Comparison of ENCODE assay signal across 25 cellular contexts in genomic region chr5:137642091-137642490, GRCh38.
"Had no signal": no experiment of that assay in that cellular context is flagged by ENCODE, and none has a peak within 500 bp of the region (broad histone marks: within the 10 kb centered on the region; RNA-seq: fewer than 3 reads in every experiment).

No MANE protein-coding gene starts in this region.

- ATAC-seq: left colon; left lung; naive thymus-derived CD8-positive, alpha-beta T cell; right cardiac atrium; sciatic nerve; upper lobe of right lung had no signal

- H3K4me3 ChIP-seq: left lung, lower lobe of right lung, ovary, prostate gland, skin epidermis, suprapubic skin, thoracic aorta, transverse colon, upper lobe of right lung had no signal

- H3K27ac Mint-ChIP-seq: stimulated activated naive CD8-positive, alpha-beta T cell treated with anti-CD3 and anti-CD28 coated beads, Interleukin-15, Interleukin-2, amounts not matched to agents 100 ng/mL and 50 ng/mL, for 24 hours had no signal

- DNase-seq: hippocampal formation; kidney; left colon; left lung; lower lobe of right lung; mammary epithelial cell; mesenchymal stem cell; naive thymus-derived CD8-positive, alpha-beta T cell; ovary; retina; right cardiac atrium; stimulated activated CD4-positive, alpha-beta T cell treated with anti-CD3 and anti-CD28 coated beads, Interleukin-12 subunit alpha, Interleukin-12 subunit beta, amount 100 ng/mL, for 4 hours; stimulated activated CD4-positive, alpha-beta T cell treated with anti-CD3 and anti-CD28 coated beads, Interleukin-15, amount 100 ng/mL, for 24 hours; stimulated activated CD4-positive, alpha-beta T cell treated with anti-CD3 and anti-CD28 coated beads, Interleukin-2, amount 100 ng/mL, for 24 hours; stimulated activated CD4-positive, alpha-beta T cell treated with anti-CD3 and anti-CD28 coated beads, Interleukin-4, amount 100 ng/mL, for 1 hour; stimulated activated naive CD4-positive, alpha-beta T cell; transverse colon; upper lobe of right lung had no signal

- FAIRE-seq: kidney, urothelium cell line had no signal

- H3K4me1 ChIP-seq: left lung, lower lobe of right lung, prostate gland, suprapubic skin, transverse colon, upper lobe of right lung had no signal

- H3K9me3 Mint-ChIP-seq: stimulated activated naive CD8-positive, alpha-beta T cell treated with anti-CD3 and anti-CD28 coated beads, Interleukin-15, Interleukin-2, amounts not matched to agents 100 ng/mL and 50 ng/mL, for 24 hours had no signal

- H3K9me3 ChIP-seq: left lung, lower lobe of right lung, ovary, prostate gland, suprapubic skin, thoracic aorta, upper lobe of right lung had no signal

- H3K27me3 ChIP-seq: left lung, ovary, suprapubic skin, transverse colon, upper lobe of right lung had no signal

- H3K27ac ChIP-seq: left lung, lower lobe of right lung, ovary, prostate gland, skin epidermis, suprapubic skin, thoracic aorta, transverse colon, upper lobe of right lung had no signal

- H3K36me3 ChIP-seq: left lung, lower lobe of right lung, ovary, prostate gland, thoracic aorta, transverse colon, upper lobe of right lung had no signal

- H3K4me1 Mint-ChIP-seq: naive thymus-derived CD8-positive, alpha-beta T cell had no signal

- H3K27me3 Mint-ChIP-seq: naive thymus-derived CD8-positive, alpha-beta T cell; stimulated activated naive CD8-positive, alpha-beta T cell treated with anti-CD3 and anti-CD28 coated beads, Interleukin-15, Interleukin-2, amounts not matched to agents 100 ng/mL and 50 ng/mL, for 24 hours had no signal

- H3K4me3 Mint-ChIP-seq: naive thymus-derived CD8-positive, alpha-beta T cell; stimulated activated naive CD8-positive, alpha-beta T cell treated with anti-CD3 and anti-CD28 coated beads, Interleukin-15, Interleukin-2, amounts not matched to agents 100 ng/mL and 50 ng/mL, for 24 hours had no signal
